ENCODE assay signal across 8 cellular contexts in genomic region chr19:42268704-42269517, GRCh38. TPM values are rescaled to one million over a fixed set of nuclear protein-coding genes. Genes with fewer than 3 reads are reported as not detected.
DNase-seq lines count a peak whose midpoint lies in the region; ATAC-seq and TF ChIP-seq lines count a peak whose summit lies in the region.

Gene CIC, plus strand, starts transcription at chr19:42269252. Its CDS starts 2,532 bp downstream, at chr19:42271784.

- no peaks in the 10 kb centered on the region for H3K27me3 ChIP-seq in thoracic aorta (replicated peaks; ENCODE audit: insufficient read depth)

- H3K9me3 Mint-ChIP-seq in activated naive CD8-positive, alpha-beta T cell treated with anti-CD3 and anti-CD28 coated beads, Interleukin-2, amount 50 U/mL, for 24 hours = no peaks in the 10 kb centered on the region
- H3K9me3 Mint-ChIP-seq in osteocyte (ENCODE audit: unreplicated experiment) = no peaks in the 10 kb centered on the region

- no peaks in the 10 kb centered on the region for H3K9me3 ChIP-seq in thoracic aorta

- no peaks in the 10 kb centered on the region for H3K27me3 Mint-ChIP-seq in activated naive CD8-positive, alpha-beta T cell treated with anti-CD3 and anti-CD28 coated beads, Interleukin-2, amount 50 U/mL, for 24 hours
- H3K27me3 Mint-ChIP-seq in osteocyte (ENCODE audit: unreplicated experiment) = no peaks in the 10 kb centered on the region

- peaks cover 21% of the 10 kb centered on the region for H3K4me1 Mint-ChIP-seq in activated naive CD8-positive, alpha-beta T cell treated with anti-CD3 and anti-CD28 coated beads, Interleukin-2, amount 50 U/mL, for 24 hours
- H3K4me1 Mint-ChIP-seq in osteocyte (ENCODE audit: unreplicated experiment) = peaks cover 30% of the 10 kb centered on the region

- TF ChIP-seq CTCF in GM12864 (IDR thresholded peaks at IDR 0.05; ENCODE audit: low read depth, low read length, missing control alignments) = no peak
- no peak for TF ChIP-seq CTCF in osteocyte (IDR thresholded peaks at IDR 0.05)
- TF ChIP-seq CTCF in thoracic aorta (IDR thresholded peaks at IDR 0.05) = no peak

- intact Hi-C loops in head of caudate nucleus (cut with DNase I) = no loop called here

- ATAC-seq in HG02840 (IDR thresholded peaks at IDR 0.05; ENCODE audit: low FRiP score, unreplicated experiment) (peak; percentile 77), thoracic aorta (ENCODE audit: insufficient number of reproducible peaks, low FRiP score, low read depth) (peak; percentile 91)
- peak; percentile 91 for ATAC-seq in activated naive CD8-positive, alpha-beta T cell treated with anti-CD3 and anti-CD28 coated beads, Interleukin-2, amount 50 U/mL, for 24 hours

- peak within 1 kb of the TSS; percentile 99 for H3K27ac Mint-ChIP-seq in activated naive CD8-positive, alpha-beta T cell treated with anti-CD3 and anti-CD28 coated beads, Interleukin-2, amount 50 U/mL, for 24 hours
- peak within 1 kb of the TSS; percentile 93 for H3K27ac Mint-ChIP-seq in osteocyte (ENCODE audit: unreplicated experiment)

- DNase-seq in GM12864 (ENCODE audit: low read depth) (peak; percentile 100), NCI-H1436 (lab: John Stamatoyannopoulos, UW) (peak; percentile 100), T follicular helper cell (ENCODE audit: low read depth) (peak; percentile 99), head of caudate nucleus (peak; percentile 98 to 100 (median 100)), osteocyte (ENCODE audit: extremely low spot score, unreplicated experiment) (peak; percentile 100), thoracic aorta (ENCODE audit: low spot score) (peak; percentile 100)
- DNase-seq in activated naive CD8-positive, alpha-beta T cell treated with anti-CD3 and anti-CD28 coated beads, Interleukin-2, amount 50 U/mL, for 24 hours = peak; percentile 99

- H3K36me3 Mint-ChIP-seq in activated naive CD8-positive, alpha-beta T cell treated with anti-CD3 and anti-CD28 coated beads, Interleukin-2, amount 50 U/mL, for 24 hours (ENCODE audit: low read depth) = no peaks in the 10 kb centered on the region
- peaks cover 7% of the 10 kb centered on the region for H3K36me3 Mint-ChIP-seq in osteocyte (ENCODE audit: unreplicated experiment)

- peaks cover 17 to 39% of the 10 kb centered on the region in 2 donors for H3K4me1 ChIP-seq in thoracic aorta (ENCODE audit: control insufficient read depth in 1 of 2, low read depth in 2 of 2)

- H3K27ac ChIP-seq in thoracic aorta = peak within 1 kb of the TSS; percentile 99

- H3K4me3 ChIP-seq in GM12864 (ENCODE audit: low read depth, low read length) = peak within 1 kb of the TSS; percentile 81
- peak within 1 kb of the TSS; percentile 78 for H3K4me3 ChIP-seq in thoracic aorta

- no peak within 1 kb of the TSS for H3K4me3 Mint-ChIP-seq in activated naive CD8-positive, alpha-beta T cell treated with anti-CD3 and anti-CD28 coated beads, Interleukin-2, amount 50 U/mL, for 24 hours
- H3K4me3 Mint-ChIP-seq in osteocyte (ENCODE audit: unreplicated experiment) = peak within 1 kb of the TSS; percentile 84

- peaks cover 15% of the 10 kb centered on the region for H3K36me3 ChIP-seq in thoracic aorta

RNA-seq across cellular contexts. Expression of gene CIC, which starts in this region (rescaled TPM):
- 115 and 122 TPM in 2 replicates for total RNA-seq in osteocyte
- 100 to 1,000 TPM in 1 of 2 donors, 10 to 100 TPM in 1; 57.1 to 112 TPM for total RNA-seq in thoracic aorta

Comparison
In these comparisons a context has a peak if more than half of its experiments do, and no peak if none do; other contexts are left out.
1. Peak in every context shown above with its lines: DNase-seq, ATAC-seq, H3K4me3 ChIP-seq and H3K27ac ChIP-seq.